ENCODE assay signal across 18 cellular contexts in genomic region chr2:19897623-19898245, GRCh38. TPM values are rescaled to one million over a fixed set of nuclear protein-coding genes. Genes with fewer than 3 reads are reported as not detected.
DNase-seq lines count a peak whose midpoint lies in the region; ATAC-seq, FAIRE-seq and TF ChIP-seq lines count a peak whose summit lies in the region.
"Had no signal": no experiment of that assay in that cellular context is flagged by ENCODE, and none has a peak within 500 bp of the region (broad histone marks: within the 10 kb centered on the region; RNA-seq: fewer than 3 reads in every experiment).

No MANE protein-coding gene starts in this region.

- H3K4me2 ChIP-seq in K562 (ENCODE audit: insufficient read depth, low read length) = peak overlapping the region; percentile 70
- peak overlapping the region; percentile 71 for H3K4me2 ChIP-seq in skeletal muscle satellite cell (ENCODE audit: low read length)

- TF ChIP-seq CTCF in NB4 (IDR thresholded peaks at IDR 0.05; ENCODE audit: low read depth, low read length) = no peak
- TF ChIP-seq CTCF in K562 (IDR thresholded peaks at IDR 0.05 in 2 of 3, conservative IDR thresholded peaks at IDR 0.05 in 1 of 3; ENCODE audit: insufficient read depth in 2 of 3, low read depth in 1 of 3, low read length in 3 of 3) = no peak

- FAIRE-seq in K562 (lab: Jason Lieb, UNC) = peak; percentile 49
- FAIRE-seq: TTC549 had no signal

- H3K27me3 Mint-ChIP-seq in activated CD4-positive, alpha-beta T cell treated with anti-CD3 and anti-CD28 coated beads, Interleukin-2, amount 10 ng/mL, durations not matched to agents 24 days and 14 days = no peaks in the 10 kb centered on the region

- no peak for TF ChIP-seq RAD21 in K562 (CRISPR knock-in tag; conservative IDR thresholded peaks at IDR 0.05 in 1 of 2, IDR thresholded peaks at IDR 0.05 in 1 of 2)

- 1% methylated on average over 5 of the region's 5 CpGs for WGBS in K562 (ENCODE audit: insufficient coverage, low coverage, missing lambda C conversion rate)

- in situ Hi-C loops in K562 (cut with MboI) = no loop called here

- intact Hi-C loops in activated CD4-positive, alpha-beta T cell treated with anti-CD3 and anti-CD28 coated beads, Interleukin-2, amount 10 ng/mL, durations not matched to agents 24 days and 14 days (cut with micrococcal nuclease) = no loop called here
- intact Hi-C loops in K562 (cut with micrococcal nuclease) = loop anchor here (2.0 kb wide), 1 partner anchor 451 kb away; no protein-coding TSS in a partner anchor

- H3K4me3 ChIP-seq in NB4 (ENCODE audit: low read depth, low read length) (peak overlapping the region; percentile 1), K562 (peak overlapping the region; percentile 33), skeletal muscle satellite cell (ENCODE audit: low read length) (peak overlapping the region; percentile 21)
- H3K4me3 ChIP-seq: uterus had no signal

- H3K4me1 Mint-ChIP-seq in activated CD4-positive, alpha-beta T cell treated with anti-CD3 and anti-CD28 coated beads, Interleukin-2, amount 10 ng/mL, durations not matched to agents 24 days and 14 days = peaks cover 47% of the 10 kb centered on the region

- POLR2A ChIA-PET in K562 (lab: Yijun Ruan, JAX) = interaction anchor here (1.9 kb wide), 1 partner anchor 9 kb away, joined by 9 read pairs; no protein-coding TSS in a partner anchor

- H3K27me3 ChIP-seq in K562 (ENCODE audit: control insufficient read depth in 2 of 2, insufficient read depth in 2 of 2, low read length in 2 of 2) (no peaks in the 10 kb centered on the region), skeletal muscle satellite cell (ENCODE audit: control insufficient read depth, insufficient read depth, low read length) (no peaks in the 10 kb centered on the region)
- H3K27me3 ChIP-seq: brain microvascular endothelial cell, uterus had no signal

- peaks cover 87% of the 10 kb centered on the region for H3K79me2 ChIP-seq in K562 (ENCODE audit: control insufficient read depth, insufficient read depth, low read length)

- BruUV-seq in K562 (replicated peaks; lab: Mats Ljungman, UMichigan) = no TSS peak

- H3K36me3 Mint-ChIP-seq in activated CD4-positive, alpha-beta T cell treated with anti-CD3 and anti-CD28 coated beads, Interleukin-2, amount 10 ng/mL, durations not matched to agents 24 days and 14 days (ENCODE audit: low read depth) = peaks cover 24% of the 10 kb centered on the region

- no peak for TF ChIP-seq POLR2A in NB4 (IDR thresholded peaks at IDR 0.05; ENCODE audit: extremely low read depth, insufficient read length)
- no peak for TF ChIP-seq POLR2A in K562 (conservative IDR thresholded peaks at IDR 0.05)

- peak overlapping the region; percentile 3 for H3K4me3 Mint-ChIP-seq in activated CD4-positive, alpha-beta T cell treated with anti-CD3 and anti-CD28 coated beads, Interleukin-2, amount 10 ng/mL, durations not matched to agents 24 days and 14 days

- no peaks in the 10 kb centered on the region for H3K9me1 ChIP-seq in K562 (ENCODE audit: control insufficient read depth, insufficient read depth, low read length)

- peaks cover 3% of the 10 kb centered on the region; the same call in 1 of the 3 replicates for H3K36me3 ChIP-seq in K562 (ENCODE audit: control insufficient read depth, insufficient read depth, low read length)
- no peaks in the 10 kb centered on the region for H3K36me3 ChIP-seq in skeletal muscle satellite cell (ENCODE audit: insufficient read depth, low read length)
- H3K36me3 ChIP-seq: brain microvascular endothelial cell, uterus had no signal

- H4K20me1 ChIP-seq in K562 (replicated peaks; ENCODE audit: control insufficient read depth, insufficient read depth, low read length) = peaks cover 7% of the 10 kb centered on the region; the same call in 1 of the 2 replicates

- H3K27ac Mint-ChIP-seq in activated CD4-positive, alpha-beta T cell treated with anti-CD3 and anti-CD28 coated beads, Interleukin-2, amount 10 ng/mL, durations not matched to agents 24 days and 14 days = peak overlapping the region; percentile 20

- peak overlapping the region; percentile 49; the same call in 2 of the 3 replicates for H3K27ac ChIP-seq in K562 (ENCODE audit: extremely low read depth, low read depth, low read length)
- H3K27ac ChIP-seq: brain microvascular endothelial cell, uterus had no signal

- CTCF ChIA-PET in K562 (lab: Yijun Ruan, JAX; ENCODE audit: low intra/inter-chr PET ratio) = no interaction called here

- no peak overlapping the region for H2AFZ ChIP-seq in K562 (ENCODE audit: low read depth, low read length)

- H3K9ac ChIP-seq in K562 (ENCODE audit: insufficient read depth in 1 of 2, low read depth in 2 of 2, low read length in 2 of 2) (peak overlapping the region; percentile 46 to 65; a peak in 3 of 4 replicates), skeletal muscle satellite cell (ENCODE audit: low read depth, low read length) (peak overlapping the region; percentile 18)

- ATAC-seq in K562 (peak; percentile 10), GM21447 (IDR thresholded peaks at IDR 0.05; ENCODE audit: unreplicated experiment) (no peak), HG03442 (IDR thresholded peaks at IDR 0.05; ENCODE audit: unreplicated experiment) (no peak)

- TF ChIP-seq EP300 in K562 (IDR thresholded peaks at IDR 0.05; ENCODE audit: low read length) = no peak

- no peaks in the 10 kb centered on the region for H3K9me3 Mint-ChIP-seq in activated CD4-positive, alpha-beta T cell treated with anti-CD3 and anti-CD28 coated beads, Interleukin-2, amount 10 ng/mL, durations not matched to agents 24 days and 14 days

- H3K4me1 ChIP-seq in K562 (replicated peaks in 1 of 2; ENCODE audit: control insufficient read depth in 2 of 2, insufficient read depth in 2 of 2, low read length in 2 of 2) = peaks cover 9 to 12% of the 10 kb centered on the region in 2 experiments; a peak in 4 of 5 replicates
- H3K4me1 ChIP-seq in skeletal muscle satellite cell (ENCODE audit: control insufficient read depth, insufficient read depth, low read length) = peaks cover 29% of the 10 kb centered on the region

- H3K9me3 ChIP-seq in K562 (replicated peaks; ENCODE audit: control insufficient read depth, insufficient read depth, low read depth, low read length) = no peaks in the 10 kb centered on the region
- H3K9me3 ChIP-seq in skeletal muscle satellite cell (replicated peaks; ENCODE audit: low read length) = no peaks in the 10 kb centered on the region
- H3K9me3 ChIP-seq: uterus had no signal

- DNase-seq in activated CD4-positive, alpha-beta T cell treated with anti-CD3 and anti-CD28 coated beads, Interleukin-2, amount 10 ng/mL, durations not matched to agents 24 days and 14 days = no peak
- no peak for DNase-seq in activated CD4-positive, alpha-beta T cell treated with anti-CD3 and anti-CD28 coated beads for 4 hours
- DNase-seq in NB4 (ENCODE audit: low read depth) (no peak), K562 (ENCODE audit: extremely low read depth in 1 of 4, low spot score in 3 of 4) (peak in 1 of 4 experiments; percentile 5), SHP77 treated with DMSO at 0.1 percent for 48 hours (lab: John Stamatoyannopoulos, UW) (no peak)
- DNase-seq: ACHN; brain microvascular endothelial cell; DMS53; head of caudate nucleus; NCI-H1417; NCI-H524 treated with DMSO at 0.1 percent for 48 hours; nucleus accumbens; stimulated activated CD4-positive, alpha-beta T cell treated with anti-CD3 and anti-CD28 coated beads, Interleukin-12 subunit alpha, Interleukin-12 subunit beta, amount 100 ng/mL, for 4 hours; uterus had no signal

RNA-seq across cellular contexts. Expression of gene TTC32, which starts 4.0 kb away (rescaled TPM):
- total RNA-seq in activated CD4-positive, alpha-beta T cell treated with anti-CD3 and anti-CD28 coated beads, Interleukin-2, amount 10 ng/mL, durations not matched to agents 24 days and 14 days = 10.5 and 11.0 TPM in 2 replicates
- total RNA-seq in K562 (2011; cell fraction: chromatin; rRNA removed; ENCODE audit: low replicate concordance) = 43.8 and 77.6 TPM in 2 replicates
- total RNA-seq in K562 (2011; cell fraction: nucleolus; rRNA removed) = 47.5 and 49.7 TPM in 2 replicates
- total RNA-seq in K562 (2011; cell fraction: nucleoplasm; rRNA removed) = 59.5 and 69.1 TPM in 2 replicates
- 23.7 and 27.6 TPM in 2 replicates for total RNA-seq in K562 (2014; rRNA removed)
- total RNA-seq in K562 (2014; rRNA removed; fragmentation: Illumina TruSeq; extraction: Trizol) = 52.6 and 59.0 TPM in 2 replicates
- 38.2 and 42.3 TPM in 2 replicates for total RNA-seq in K562 (2015; rRNA removed; fragmentation: Illumina TruSeq; extraction: Trizol)
- total RNA-seq in K562 (2021) = 36.5 and 40.8 TPM in 2 replicates
- 64.3 and 69.3 TPM in 2 replicates for polyA plus RNA-seq in K562 (2011; rRNA removed)
- polyA plus RNA-seq in K562 (2011; cell fraction: cytosol; rRNA removed) = 32.1 and 37.1 TPM in 2 replicates
- 90.6 and 119 TPM in 2 replicates for polyA plus RNA-seq in K562 (2011; cell fraction: nucleus; rRNA removed)
- 38.8 and 49.6 TPM in 2 replicates for polyA plus RNA-seq in K562 (2012)
- polyA plus RNA-seq in K562 (2014; fragmentation: Illumina TruSeq; extraction: Trizol) = 39.6 and 40.5 TPM in 2 replicates
- polyA plus RNA-seq in K562 (2014; fragmentation: Nextera tagmentation; extraction: Ambion mirVana) = 10 to 100 TPM; 55.0 to 66.5 TPM
- 55.0 and 71.4 TPM in 2 replicates for polyA plus RNA-seq in K562 (2014; rRNA removed)
- 26.9 and 30.0 TPM in 2 replicates for polyA minus RNA-seq in K562 (2011; rRNA and poly(A)+ RNA removed)
- 13.1 and 15.0 TPM in 2 replicates for polyA minus RNA-seq in K562 (2011; cell fraction: cytosol; rRNA and poly(A)+ RNA removed)
- polyA minus RNA-seq in K562 (2011; cell fraction: nucleus; rRNA and poly(A)+ RNA removed) = 90.5 and 115 TPM in 2 replicates
- total RNA-seq in skeletal muscle satellite cell (2012; rRNA removed) = 3.3 and 4.4 TPM in 2 replicates
